2 cellular contexts compared by ENCODE assay signal in genomic region chr22:41793871-41794270, GRCh38.
TF ChIP-seq lines count a peak whose summit lies in the region.

No MANE protein-coding gene starts in this region.

TF ChIP-seq in HepG2, 621 proteins besides CTCF, POLR2A, EP300 and RAD21:
- TF ChIP-seq ZNF629 (CRISPR knock-in tag; conservative IDR thresholded peaks at IDR 0.05) (peak; percentile 82), E2F2 (CRISPR knock-in tag; IDR thresholded peaks at IDR 0.05; ENCODE audit: borderline replicate concordance) (no peak)

TF ChIP-seq in K562, 482 proteins besides CTCF, POLR2A, EP300 and RAD21:
- peak; percentile 59; the same call in 1 of the 2 replicates for TF ChIP-seq BCOR (IDR thresholded peaks at IDR 0.05)
- peak in 1 of 2 experiments; percentile 36; a peak in 1 of 4 replicates for TF ChIP-seq KDM1A (IDR thresholded peaks at IDR 0.05)
- peak; percentile 51 for TF ChIP-seq RBM25 (IDR thresholded peaks at IDR 0.05; ENCODE audit: low read depth, low read length, severe bottlenecking)
- TF ChIP-seq ETV5 (CRISPR knock-in tag; IDR thresholded peaks at IDR 0.05; ENCODE audit: low read depth), result no peak
- no peak for TF ChIP-seq SIX5 (IDR thresholded peaks at IDR 0.05; ENCODE audit: borderline replicate concordance in 1 of 2, insufficient read depth in 1 of 2, low read depth in 1 of 2, low read length in 2 of 2)
- peak; percentile 75 for TF ChIP-seq ESRRA (IDR thresholded peaks at IDR 0.05; ENCODE audit: borderline replicate concordance, low read depth)
